ENCODE assay signal across 8 cellular contexts in genomic region chr5:60687927-60688720, GRCh38. TPM values are rescaled to one million over a fixed set of nuclear protein-coding genes. Genes with fewer than 3 reads are reported as not detected.
DNase-seq lines count a peak whose midpoint lies in the region; ATAC-seq, FAIRE-seq and TF ChIP-seq lines count a peak whose summit lies in the region.

No MANE protein-coding gene starts in this region.

- no peaks in the 10 kb centered on the region for H3K9me3 ChIP-seq in gastrocnemius medialis
- H3K9me3 ChIP-seq in sigmoid colon, result no peaks in the 10 kb centered on the region

- H3K4me1 ChIP-seq in gastrocnemius medialis (no peaks in the 10 kb centered on the region), sigmoid colon (no peaks in the 10 kb centered on the region)

- DNase-seq in ACHN, result peak; percentile 61
- DNase-seq in GM12892 (ENCODE audit: insufficient read length), result no peak
- DNase-seq in NCI-H2227 treated with DMSO at 0.1 percent for 48 hours (lab: John Stamatoyannopoulos, UW), result peak; percentile 3
- peak; percentile 80 for DNase-seq in epithelial cell of esophagus (ENCODE audit: low read depth)
- DNase-seq in stimulated activated naive CD8-positive, alpha-beta T cell treated with anti-CD3 and anti-CD28 coated beads, Interleukin-15, Interleukin-2, amounts not matched to agents 100 U/mL and 50 U/mL, for 24 hours, result no peak
- DNase-seq in gastrocnemius medialis, result no peak
- DNase-seq in sigmoid colon, result no peak

- 71 to 80% methylated on average over 3 of the region's 3 CpGs for WGBS in sigmoid colon, 2 donors

- H3K27me3 ChIP-seq in gastrocnemius medialis, result no peaks in the 10 kb centered on the region
- no peaks in the 10 kb centered on the region for H3K27me3 ChIP-seq in sigmoid colon

- H3K4me3 ChIP-seq in epithelial cell of esophagus (ENCODE audit: low read length) (no peak overlapping the region), gastrocnemius medialis (no peak overlapping the region), sigmoid colon (no peak overlapping the region)

- H3K27ac ChIP-seq in gastrocnemius medialis (no peak overlapping the region), sigmoid colon (no peak overlapping the region)

- TF ChIP-seq CTCF in epithelial cell of esophagus (IDR thresholded peaks at IDR 0.05; ENCODE audit: insufficient read depth, low read depth, low read length, missing control alignments), result peak; percentile 51
- no peak for TF ChIP-seq CTCF in gastrocnemius medialis (IDR thresholded peaks at IDR 0.05 in 4 of 5, conservative IDR thresholded peaks at IDR 0.05 in 1 of 5)
- no peak for TF ChIP-seq CTCF in sigmoid colon (IDR thresholded peaks at IDR 0.05)

- TF ChIP-seq EP300 in sigmoid colon (IDR thresholded peaks at IDR 0.05), result no peak

- H3K36me3 ChIP-seq in gastrocnemius medialis (no peaks in the 10 kb centered on the region), sigmoid colon (no peaks in the 10 kb centered on the region)

- ATAC-seq in HG02623 (IDR thresholded peaks at IDR 0.05; ENCODE audit: unreplicated experiment), result peak; percentile 94
- peak; percentile 61 for ATAC-seq in stimulated activated naive CD8-positive, alpha-beta T cell treated with anti-CD3 and anti-CD28 coated beads, Interleukin-15, Interleukin-2, amounts not matched to agents 100 U/mL and 50 U/mL, for 24 hours
- no peak for ATAC-seq in gastrocnemius medialis

- TF ChIP-seq POLR2A in GM12892 (IDR thresholded peaks at IDR 0.05; ENCODE audit: low read depth, low read length), result no peak
- TF ChIP-seq POLR2A in gastrocnemius medialis (IDR thresholded peaks at IDR 0.05), result no peak
- no peak for TF ChIP-seq POLR2A in sigmoid colon (IDR thresholded peaks at IDR 0.05)

- in situ Hi-C loops in ACHN (cut with HindIII; ENCODE audit: low pct_ligation_motif_present, low pct_unique_long_range_greater_than_20kb, low sequenced_read_pairs) (no loop called here), gastrocnemius medialis (cut with MboI; ENCODE audit: low sequenced_read_pairs in 4 of 4) (loop anchor here in 1 of 4 donors (25.0 kb wide), 1 partner anchor 876 kb away; no protein-coding TSS in a partner anchor)

- peak; percentile 61 for FAIRE-seq in GM12892 (lab: Jason Lieb, UNC)

- intact Hi-C loops in gastrocnemius medialis (cut with DNase I; ENCODE audit: low total_unique reads) (no loop called here), sigmoid colon (cut with DNase I) (no loop called here)

RNA-seq across cellular contexts. Expression of gene DEPDC1B, which starts 11.8 kb away (rescaled TPM):
- 18.9 TPM for polyA plus RNA-seq in GM12892 (2012; ENCODE audit: missing spikeins)
- total RNA-seq in gastrocnemius medialis (under 1 TPM in 1 of 4 donors, not detected in 3; 0.42 TPM), sigmoid colon (under 1 TPM in 2 of 4 donors, not detected in 2; 0.27 to 0.36 TPM)
- 1 to 10 TPM; 1.2 to 9.5 (median 3.9) TPM for polyA plus RNA-seq in sigmoid colon

Comparison
In these comparisons a context has a peak if more than half of its experiments do, and no peak if none do; other contexts are left out.
1. DNase-seq: peak in ACHN (single experiment), NCI-H2227 treated with DMSO at 0.1 percent for 48 hours (single experiment) and epithelial cell of esophagus (single experiment); none in GM12892 (single experiment), stimulated activated naive CD8-positive, alpha-beta T cell treated with anti-CD3 and anti-CD28 coated beads, Interleukin-15, Interleukin-2, amounts not matched to agents 100 U/mL and 50 U/mL, for 24 hours (single experiment), gastrocnemius medialis (0 of 2) and sigmoid colon (single experiment).
2. ATAC-seq: peak in HG02623 (single experiment) and stimulated activated naive CD8-positive, alpha-beta T cell treated with anti-CD3 and anti-CD28 coated beads, Interleukin-15, Interleukin-2, amounts not matched to agents 100 U/mL and 50 U/mL, for 24 hours (single experiment); none in gastrocnemius medialis (0 of 2).